1 cellular context compared by ENCODE assay signal in the genomic region with DNA sequence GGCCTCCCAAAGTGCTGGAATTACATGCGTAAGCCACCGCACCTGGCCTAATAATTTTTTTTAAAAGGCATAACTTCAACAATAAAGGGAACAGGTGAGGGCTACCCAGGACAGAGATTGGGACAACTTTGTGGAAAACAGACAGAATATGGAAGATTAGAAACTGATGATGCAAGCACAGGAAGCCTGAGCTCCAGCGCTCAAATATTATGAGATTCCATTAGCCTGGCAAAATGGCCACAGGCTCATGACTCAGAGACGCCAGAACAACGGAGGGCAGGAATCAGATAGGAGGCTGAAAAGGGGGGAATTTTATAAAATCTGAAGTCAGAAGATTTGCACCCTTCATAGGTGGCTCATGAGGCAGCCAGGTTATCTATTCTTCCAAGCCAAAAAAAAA.
TF ChIP-seq lines count a peak whose summit lies in the region.

No MANE protein-coding gene starts in this region.

TF ChIP-seq in GM23338, 12 proteins besides CTCF, POLR2A, EP300 and RAD21:
- TF ChIP-seq JUNB (IDR thresholded peaks at IDR 0.05; ENCODE audit: unreplicated experiment) (no peak), ETS1 (IDR thresholded peaks at IDR 0.05) (no peak), POLR2AphosphoS5 (IDR thresholded peaks at IDR 0.05; ENCODE audit: low read depth) (no peak), STAT1 (IDR thresholded peaks at IDR 0.05; ENCODE audit: unreplicated experiment) (no peak)
